In genomic region chr20:53841741-53842140, GRCh38 we compare ENCODE assay signal across 20 cellular contexts.
DNase-seq lines count a peak whose midpoint lies in the region; ATAC-seq, FAIRE-seq and TF ChIP-seq lines count a peak whose summit lies in the region.
"Had no signal": no experiment of that assay in that cellular context is flagged by ENCODE, and none has a peak within 500 bp of the region (broad histone marks: within the 10 kb centered on the region; RNA-seq: fewer than 3 reads in every experiment).

No MANE protein-coding gene starts in this region.

- H3K4me1 ChIP-seq in Peyer's patch (peaks cover 0 to 32% (median 20%) of the 10 kb centered on the region in 4 donors), GM12878 (ENCODE audit: control insufficient read depth, insufficient read depth, low read length) (peaks cover 38% of the 10 kb centered on the region), PC-9 (replicated peaks; ENCODE audit: insufficient read depth) (peaks cover 45% of the 10 kb centered on the region)

- H3K4me3 ChIP-seq in Peyer's patch (no peak overlapping the region), GM12878 (no peak overlapping the region), PC-9 (no peak overlapping the region)
- H3K4me3 ChIP-seq: mucosa of descending colon, thyroid gland had no signal

- H3K9me3 Mint-ChIP-seq in activated naive CD4-positive, alpha-beta T cell treated with anti-CD3 and anti-CD28 coated beads, Interleukin-2, amount 10 ng/mL, durations not matched to agents 7 days and 5 days, result peaks cover 5% of the 10 kb centered on the region
- peaks cover 0 to 2% of the 10 kb centered on the region in 2 donors for H3K9me3 Mint-ChIP-seq in stimulated activated naive B cell treated with anti-CD40 and anti-IgM and Interleukin-4, amounts not matched to agents 10 μg/mL and 1 μg/mL and 100 μg/mL, for 72 hours
- H3K9me3 Mint-ChIP-seq: endodermal cell had no signal

- H3K27ac Mint-ChIP-seq in activated naive CD4-positive, alpha-beta T cell treated with anti-CD3 and anti-CD28 coated beads, Interleukin-2, amount 10 ng/mL, durations not matched to agents 7 days and 5 days, result peak overlapping the region; percentile 93
- H3K27ac Mint-ChIP-seq in stimulated activated naive B cell treated with anti-CD40 and anti-IgM and Interleukin-4, amounts not matched to agents 10 μg/mL and 1 μg/mL and 100 μg/mL, for 72 hours, result peak overlapping the region; percentile 81
- H3K27ac Mint-ChIP-seq: endodermal cell had no signal

- no peak overlapping the region for H3K4me3 Mint-ChIP-seq in activated naive CD4-positive, alpha-beta T cell treated with anti-CD3 and anti-CD28 coated beads, Interleukin-2, amount 10 ng/mL, durations not matched to agents 7 days and 5 days
- H3K4me3 Mint-ChIP-seq in stimulated activated naive B cell treated with anti-CD40 and anti-IgM and Interleukin-4, amounts not matched to agents 10 μg/mL and 1 μg/mL and 100 μg/mL, for 72 hours, result no peak overlapping the region
- H3K4me3 Mint-ChIP-seq: endodermal cell had no signal

- no peak for TF ChIP-seq RAD21 in GM12878 (IDR thresholded peaks at IDR 0.05; ENCODE audit: insufficient read depth, low read depth, low read length)

- no TSS peak for BruUV-seq in GM12878 (replicated peaks; lab: Mats Ljungman, UMichigan)
- no TSS peak for BruUV-seq in PC-9 (replicated peaks; lab: Mats Ljungman, UMichigan)

- 65% methylated on average over 3 of the region's 3 CpGs for WGBS in GM12878 (ENCODE audit: insufficient coverage, insufficient replicate concordance, low lambda C conversion rate, missing lambda C conversion rate)

- POLR2A ChIA-PET in GM12878 (lab: Charles Lee) (interaction anchor here (3.6 kb wide), 1 partner anchor 11 kb away, joined by 14 read pairs; no protein-coding TSS in a partner anchor), PC-9 (lab: Charles Lee; ENCODE audit: unreplicated experiment) (no interaction called here)

- H3K9me3 ChIP-seq in Peyer's patch (no peaks in the 10 kb centered on the region), GM12878 (replicated peaks; ENCODE audit: control insufficient read depth, insufficient read depth, low read length) (no peaks in the 10 kb centered on the region; the same call in 2 of the 3 replicates), PC-9 (ENCODE audit: insufficient read depth, low read depth) (no peaks in the 10 kb centered on the region)
- H3K9me3 ChIP-seq: mucosa of descending colon, thyroid gland had no signal

- H3K27me3 ChIP-seq in Peyer's patch (no peaks in the 10 kb centered on the region), GM12878 (replicated peaks in 1 of 2; ENCODE audit: control insufficient read depth in 2 of 2, insufficient read depth in 2 of 2, low read length in 1 of 2) (no peaks in the 10 kb centered on the region), PC-9 (ENCODE audit: insufficient read depth, low read depth) (no peaks in the 10 kb centered on the region)
- H3K27me3 ChIP-seq: thyroid gland had no signal

- H3K4me1 Mint-ChIP-seq in activated naive CD4-positive, alpha-beta T cell treated with anti-CD3 and anti-CD28 coated beads, Interleukin-2, amount 10 ng/mL, durations not matched to agents 7 days and 5 days, result peaks cover 89% of the 10 kb centered on the region
- peaks cover 26 to 65% of the 10 kb centered on the region in 2 donors for H3K4me1 Mint-ChIP-seq in stimulated activated naive B cell treated with anti-CD40 and anti-IgM and Interleukin-4, amounts not matched to agents 10 μg/mL and 1 μg/mL and 100 μg/mL, for 72 hours

- intact Hi-C loops in GM12878 (cut with micrococcal nuclease; ENCODE audit: unreplicated experiment) (no loop called here), PC-9 (cut with micrococcal nuclease; ENCODE audit: unreplicated experiment) (no loop called here)

- TF ChIP-seq CTCF in Peyer's patch (IDR thresholded peaks at IDR 0.05) (no peak), GM12878 (IDR thresholded peaks at IDR 0.05 in 2 of 3, conservative IDR thresholded peaks at IDR 0.05 in 1 of 3; ENCODE audit: control insufficient read depth in 2 of 3, extremely low read depth in 1 of 3, insufficient read depth in 1 of 3, low read depth in 3 of 3, low read length in 3 of 3) (no peak), PC-9 (conservative IDR thresholded peaks at IDR 0.05) (no peak)

- CTCF ChIA-PET in activated naive CD4-positive, alpha-beta T cell treated with anti-CD3 and anti-CD28 coated beads, Interleukin-2, amount 10 ng/mL, durations not matched to agents 7 days and 5 days (lab: Charles Lee), result interaction anchor here (0.6 to 0.7 kb wide), 2 partner anchors 24 to 31 kb away, joined by 3 read pairs; no protein-coding TSS in a partner anchor
- CTCF ChIA-PET in GM12878 (lab: Yijun Ruan, JAX) (interaction anchor here (1.2 to 1.3 kb wide), 2 partner anchors 10 to 25 kb away, joined by 5 read pairs; no protein-coding TSS in a partner anchor), PC-9 (lab: Charles Lee) (no interaction called here)

- no peak overlapping the region for H3K9ac ChIP-seq in GM12878 (ENCODE audit: control insufficient read depth, insufficient read depth, low read length)

- TF ChIP-seq POLR2A in Peyer's patch (IDR thresholded peaks at IDR 0.05), result no peak
- TF ChIP-seq POLR2A in GM12878 (IDR thresholded peaks at IDR 0.05; ENCODE audit: low read depth, low read length), result no peak

- DNase-seq in activated naive CD4-positive, alpha-beta T cell treated with anti-CD3 and anti-CD28 coated beads, Interleukin-2, amount 10 ng/mL, durations not matched to agents 7 days and 5 days, result no peak
- DNase-seq in activated naive CD4-positive, alpha-beta T cell treated with Interleukin-2 at 50 U/mL for 16 hours, result no peak
- DNase-seq in Peyer's patch, result no peak
- DNase-seq in GM12878 (ENCODE audit: low read depth, low spot score), result no peak
- DNase-seq in stimulated activated naive B cell treated with anti-CD40 and anti-IgM and Interleukin-4, amounts not matched to agents 10 μg/mL and 1 μg/mL and 100 μg/mL, for 72 hours, result no peak
- no peak for DNase-seq in PC-9
- no peak for DNase-seq in COR-L47 (lab: John Stamatoyannopoulos, UW)
- DNase-seq: activated effector memory CD4-positive, alpha-beta T cell treated with Interleukin-2 at 50 U/mL for 16 hours; endodermal cell; head of caudate nucleus; left ventricle myocardium superior; mucosa of descending colon; MV-4-11; NCI-H2081 treated with DMSO at 0.1 percent for 48 hours; NCI-H446 treated with DMSO at 0.1 percent for 48 hours; NK-92 treated with Interleukin-12 subunit alpha and Interleukin-12 subunit beta, amount 100 ng/mL, for 24 hours; retina; thyroid gland had no signal

- H3K9me2 ChIP-seq in PC-9 (ENCODE audit: insufficient read depth), result no peaks in the 10 kb centered on the region

- H4K20me1 ChIP-seq in GM12878 (ENCODE audit: control insufficient read depth, insufficient read depth) (no peaks in the 10 kb centered on the region), PC-9 (ENCODE audit: insufficient read depth) (no peaks in the 10 kb centered on the region)

- H2AFZ ChIP-seq in GM12878 (ENCODE audit: control insufficient read depth, low read depth, low read length), result no peak overlapping the region
- no peak overlapping the region for H2AFZ ChIP-seq in PC-9

- in situ Hi-C loops in GM12878 (cut with MboI), result loop anchor here (10.0 kb wide), 1 partner anchor 257 kb away; no protein-coding TSS in a partner anchor

- H3K27ac ChIP-seq in Peyer's patch, result peak overlapping the region in 3 of 4 donors; percentile 2 to 71 (median 41)
- H3K27ac ChIP-seq in GM12878 (ENCODE audit: control insufficient read depth, insufficient read depth), result peak overlapping the region; percentile 42; the same call in 1 of the 2 replicates
- no peak overlapping the region for H3K27ac ChIP-seq in PC-9

- no peak for ATAC-seq in GM12878
- no peak for ATAC-seq in stimulated activated naive B cell treated with anti-CD40 and anti-IgM and Interleukin-4, amounts not matched to agents 10 μg/mL and 1 μg/mL and 100 μg/mL, for 72 hours (replicated peaks)
- no peak for ATAC-seq in GM18519 (IDR thresholded peaks at IDR 0.05; ENCODE audit: low FRiP score, unreplicated experiment)
- ATAC-seq: left ventricle myocardium superior, mucosa of descending colon had no signal

- peaks cover 32% of the 10 kb centered on the region for H3F3A ChIP-seq in PC-9 (ENCODE audit: insufficient read depth, low read depth)

- FAIRE-seq in GM12878 (lab: Jason Lieb, UNC), result no peak
- FAIRE-seq: GM18507 had no signal

- no peaks in the 10 kb centered on the region for H3K27me3 Mint-ChIP-seq in activated naive CD4-positive, alpha-beta T cell treated with anti-CD3 and anti-CD28 coated beads, Interleukin-2, amount 10 ng/mL, durations not matched to agents 7 days and 5 days
- H3K27me3 Mint-ChIP-seq in stimulated activated naive B cell treated with anti-CD40 and anti-IgM and Interleukin-4, amounts not matched to agents 10 μg/mL and 1 μg/mL and 100 μg/mL, for 72 hours, result no peaks in the 10 kb centered on the region

- SMC1A ChIA-PET in GM12878 (lab: Charles Lee; ENCODE audit: uncharacterized antibody, unreplicated experiment), result interaction anchor here (0.7 to 2.8 kb wide), 15 partner anchors 10 to 105 kb away, joined by 3 to 48 read pairs (median 7); no protein-coding TSS in a partner anchor

- H3K4me2 ChIP-seq in GM12878 (ENCODE audit: control insufficient read depth, insufficient read depth) (no peak overlapping the region), PC-9 (no peak overlapping the region)

- H3K36me3 ChIP-seq in Peyer's patch, result no peaks in the 10 kb centered on the region
- H3K36me3 ChIP-seq in GM12878 (ENCODE audit: control insufficient read depth in 2 of 2, insufficient read depth in 2 of 2, low read length in 1 of 2), result no peaks in the 10 kb centered on the region
- no peaks in the 10 kb centered on the region for H3K36me3 ChIP-seq in PC-9 (ENCODE audit: low read depth)
- H3K36me3 ChIP-seq: thyroid gland had no signal

- no peaks in the 10 kb centered on the region for H3K79me2 ChIP-seq in GM12878 (ENCODE audit: control insufficient read depth, insufficient read depth, low read length)
- H3K79me2 ChIP-seq in PC-9 (ENCODE audit: low read depth), result no peaks in the 10 kb centered on the region

- H3K36me3 Mint-ChIP-seq in activated naive CD4-positive, alpha-beta T cell treated with anti-CD3 and anti-CD28 coated beads, Interleukin-2, amount 10 ng/mL, durations not matched to agents 7 days and 5 days, result peaks cover 11% of the 10 kb centered on the region
- H3K36me3 Mint-ChIP-seq in stimulated activated naive B cell treated with anti-CD40 and anti-IgM and Interleukin-4, amounts not matched to agents 10 μg/mL and 1 μg/mL and 100 μg/mL, for 72 hours, result peaks cover 2 to 3% of the 10 kb centered on the region in 2 donors

- RAD21 ChIA-PET in GM12878 (lab: Charles Lee; ENCODE audit: unreplicated experiment), result interaction anchor here (0.5 to 2.7 kb wide), 10 partner anchors 11 to 220 kb away, joined by 3 to 18 read pairs (median 6); no protein-coding TSS in a partner anchor

- TF ChIP-seq EP300 in GM12878 (IDR thresholded peaks at IDR 0.05; ENCODE audit: borderline replicate concordance in 1 of 2, control insufficient read depth in 1 of 2, low read depth in 2 of 2, low read length in 2 of 2), result no peak

TF ChIP-seq in GM12878, 131 proteins besides CTCF, POLR2A, EP300 and RAD21:
- TF ChIP-seq TCF7 (IDR thresholded peaks at IDR 0.05; ENCODE audit: borderline replicate concordance) (no peak), NFXL1 (IDR thresholded peaks at IDR 0.05; ENCODE audit: borderline replicate concordance) (peak; percentile 85; the same call in 1 of the 2 replicates), ETV6 (conservative IDR thresholded peaks at IDR 0.05 in 1 of 2, IDR thresholded peaks at IDR 0.05 in 1 of 2; ENCODE audit: borderline replicate concordance in 1 of 2, low read depth in 1 of 2) (peak in 1 of 2 experiments; percentile 90; a peak in 2 of 4 replicates)
TF ChIP-seq in GM12878: peak in this region for 2.
